ENCODE assay signal across 10 cellular contexts in the genomic region with DNA sequence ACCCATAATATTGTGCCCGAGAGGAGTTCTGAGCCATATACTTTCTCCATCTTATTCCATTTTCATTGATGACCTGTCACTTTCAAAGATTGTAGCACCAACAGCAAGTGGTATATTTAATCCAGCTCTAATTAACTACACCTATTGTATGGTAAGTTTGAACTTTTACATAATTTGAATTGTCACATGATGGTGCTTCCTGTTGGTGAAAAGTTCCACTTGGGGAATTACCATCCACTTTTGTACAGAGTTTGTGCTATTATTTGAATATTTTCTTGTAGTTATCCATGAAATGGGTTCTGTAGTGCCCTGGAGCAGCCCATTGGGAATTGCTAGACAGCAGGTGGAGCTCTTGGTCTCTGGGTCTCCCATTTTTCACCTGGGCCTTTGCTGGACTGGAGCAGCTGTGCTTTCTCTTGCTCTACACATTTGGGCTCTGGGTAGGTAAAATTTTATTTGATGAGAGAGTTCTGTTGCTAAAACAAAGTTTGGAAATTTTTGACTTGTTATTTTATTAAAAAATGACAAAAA. TPM values are rescaled to one million over a fixed set of nuclear protein-coding genes. Genes with fewer than 3 reads are reported as not detected.
DNase-seq lines count a peak whose midpoint lies in the region; ATAC-seq, FAIRE-seq and TF ChIP-seq lines count a peak whose summit lies in the region.
"Had no signal": no experiment of that assay in that cellular context is flagged by ENCODE, and none has a peak within 500 bp of the region (broad histone marks: within the 10 kb centered on the region; RNA-seq: fewer than 3 reads in every experiment).

No MANE protein-coding gene starts in this region.

- peak; percentile 46 for TF ChIP-seq CTCF in MM.1S (IDR thresholded peaks at IDR 0.05; ENCODE audit: low read length)
- TF ChIP-seq CTCF in cardiac fibroblast (IDR thresholded peaks at IDR 0.05; ENCODE audit: low read depth, low read length): peak; percentile 56
- peak in 1 of 4 donors; percentile 23 for TF ChIP-seq CTCF in pancreas (IDR thresholded peaks at IDR 0.05)
- peak in 4 of 11 experiments; percentile 8 to 31 (median 26) for TF ChIP-seq CTCF in spleen (IDR thresholded peaks at IDR 0.05 in 8 of 11, conservative IDR thresholded peaks at IDR 0.05 in 3 of 11)

- H3K4me3 ChIP-seq in MM.1S (ENCODE audit: low read length): no peak overlapping the region
- no peak overlapping the region for H3K4me3 ChIP-seq in cardiac fibroblast (replicated peaks in 1 of 2; ENCODE audit: low read depth in 2 of 2, low read length in 2 of 2)
- H3K4me3 ChIP-seq in pancreas: no peak overlapping the region
- no peak overlapping the region for H3K4me3 ChIP-seq in spleen
- H3K4me3 ChIP-seq: BLaER1 treated with 17β-estradiol and CSF1 and Interleukin-3, amounts not matched to agents 10 nM and 100 nM had no signal

- H3K9ac ChIP-seq in MM.1S (ENCODE audit: low read length): no peak overlapping the region
- H3K9ac ChIP-seq: BLaER1 treated with 17β-estradiol and CSF1 and Interleukin-3, amounts not matched to agents 10 nM and 100 nM had no signal

- no peaks in the 10 kb centered on the region for H3K9me2 ChIP-seq in MM.1S (replicated peaks; ENCODE audit: insufficient read depth, low read length)

- no peaks in the 10 kb centered on the region for H3K9me3 ChIP-seq in MM.1S (replicated peaks; ENCODE audit: insufficient read depth, low read length)
- no peaks in the 10 kb centered on the region for H3K9me3 ChIP-seq in pancreas
- H3K9me3 ChIP-seq in spleen: no peaks in the 10 kb centered on the region
- H3K9me3 ChIP-seq: BLaER1 treated with 17β-estradiol and CSF1 and Interleukin-3, amounts not matched to agents 10 nM and 100 nM had no signal

- intact Hi-C loops in pancreas (cut with DNase I) (no loop called here), spleen (cut with DNase I; ENCODE audit: low total_unique reads) (no loop called here)

- no peak overlapping the region for H2AFZ ChIP-seq in MM.1S (ENCODE audit: low read length)

- H3K4me1 ChIP-seq in MM.1S (ENCODE audit: low read length) (peaks cover 4% of the 10 kb centered on the region; the same call in 1 of the 2 replicates), pancreas (peaks cover 0 to 6% (median 0%) of the 10 kb centered on the region in 3 donors), spleen (peaks cover under 1 to 15% (median 7%) of the 10 kb centered on the region in 6 donors)

- no peak for FAIRE-seq in pancreas (lab: Jason Lieb, UNC)
- FAIRE-seq in frontal cortex (lab: Jason Lieb, UNC): no peak

- DNase-seq in NCI-H146 (lab: John Stamatoyannopoulos, UW) (peak; percentile 9), NCI-H146 treated with DMSO at 0.1 percent for 48 hours (lab: John Stamatoyannopoulos, UW; ENCODE audit: unreplicated experiment) (no peak), MM.1S (peak; percentile 45), cardiac fibroblast (ENCODE audit: low read depth in 2 of 2) (peak; percentile 49 to 55), pancreas (peak in 3 of 6 donors; percentile 19 to 43 (median 36)), putamen (ENCODE audit: low spot score) (no peak), frontal cortex (ENCODE audit: low spot score in 2 of 2) (no peak), spleen (no peak)

- peak; percentile 60 to 95 (median 88) for ATAC-seq in pancreas

- H3F3A ChIP-seq in MM.1S (ENCODE audit: insufficient read depth, low read length): no peaks in the 10 kb centered on the region

- H3K79me2 ChIP-seq in MM.1S (ENCODE audit: low read length): no peaks in the 10 kb centered on the region

- H3K27me3 ChIP-seq in MM.1S (replicated peaks; ENCODE audit: insufficient read depth, low read length): no peaks in the 10 kb centered on the region
- H3K27me3 ChIP-seq in pancreas: no peaks in the 10 kb centered on the region
- no peaks in the 10 kb centered on the region for H3K27me3 ChIP-seq in spleen (replicated peaks in 1 of 7)
- H3K27me3 ChIP-seq: BLaER1 treated with 17β-estradiol and CSF1 and Interleukin-3, amounts not matched to agents 10 nM and 100 nM had no signal

- TF ChIP-seq POLR2A in spleen (IDR thresholded peaks at IDR 0.05): no peak

- H3K27ac ChIP-seq in MM.1S (ENCODE audit: low read length): no peak overlapping the region
- H3K27ac ChIP-seq in pancreas: no peak overlapping the region
- no peak overlapping the region for H3K27ac ChIP-seq in spleen
- H3K27ac ChIP-seq: BLaER1 treated with 17β-estradiol and CSF1 and Interleukin-3, amounts not matched to agents 10 nM and 100 nM had no signal

- no peaks in the 10 kb centered on the region for H4K20me1 ChIP-seq in MM.1S (ENCODE audit: insufficient read depth, low read length)
- H4K20me1 ChIP-seq: BLaER1 treated with 17β-estradiol and CSF1 and Interleukin-3, amounts not matched to agents 10 nM and 100 nM had no signal

- WGBS in pancreas, 2 donors: 83 to 88% methylated on average over 1 of the region's 1 CpG
- 82 to 89% (median 88%) methylated on average over 1 of the region's 1 CpG for WGBS in spleen, 5 donors

- H3K4me2 ChIP-seq in MM.1S (ENCODE audit: low read depth, low read length): no peak overlapping the region

- H3K36me3 ChIP-seq in MM.1S (replicated peaks; ENCODE audit: insufficient read depth, low read length): no peaks in the 10 kb centered on the region
- H3K36me3 ChIP-seq in pancreas: no peaks in the 10 kb centered on the region
- H3K36me3 ChIP-seq in spleen: no peaks in the 10 kb centered on the region
- H3K36me3 ChIP-seq: BLaER1 treated with 17β-estradiol and CSF1 and Interleukin-3, amounts not matched to agents 10 nM and 100 nM had no signal

RNA-seq across cellular contexts. Expression of a gene that starts 3.0 kb away (rescaled TPM):
- total RNA-seq in pancreas: under 1 TPM in 3 of 6 donors, not detected in 3; 0.12 to 0.19 (median 0.15) TPM
- polyA plus RNA-seq in pancreas: under 1 TPM; 0.21 to 0.30 TPM
- total RNA-seq in frontal cortex: 0.41 TPM
- 1 to 10 TPM in 3 of 7 donors, under 1 TPM in 4; 0.32 to 1.6 (median 0.77) TPM for total RNA-seq in spleen
- polyA plus RNA-seq in spleen: 1 to 10 TPM in 1 of 3 donors, under 1 TPM in 2; 0.57 to 1.5 (median 0.97) TPM
- total RNA-seq: activated naive CD4-positive, alpha-beta T cell treated with anti-CD3 and anti-CD28 coated beads, Interleukin-2, amount 50 U/mL, for 72 hours had no signal

RNA-seq across cellular contexts. Expression of a gene that starts 7.5 kb away (rescaled TPM):
- total RNA-seq in pancreas (1 to 10 TPM in 1 of 6 donors, under 1 TPM in 5; 0.28 to 1.0 (median 0.54) TPM), frontal cortex (1.6 TPM), spleen (1 to 10 TPM in 5 of 7 donors, under 1 TPM in 2; 0.51 to 1.4 (median 1.0) TPM)
- polyA plus RNA-seq in pancreas (under 1 TPM; 0.72 to 0.89 TPM), spleen (1 to 10 TPM in 2 of 3 donors, under 1 TPM in 1; 0.96 to 2.2 (median 1.6) TPM)

RNA-seq across cellular contexts. Expression of a gene that starts 7.7 kb away (rescaled TPM):
- total RNA-seq in pancreas: 10 to 100 TPM; 12.5 to 28.5 (median 23.2) TPM
- 10 to 100 TPM in 1 of 2 donors, 1 to 10 TPM in 1; 7.9 to 14.6 TPM for polyA plus RNA-seq in pancreas
- 20.8 TPM for total RNA-seq in frontal cortex
- total RNA-seq in spleen: 10 to 100 TPM; 22.0 to 61.4 (median 49.2) TPM
- 10 to 100 TPM; 16.0 to 18.8 (median 17.1) TPM for polyA plus RNA-seq in spleen

RNA-seq across cellular contexts. Expression of a gene that starts 32.3 kb away (rescaled TPM):
- total RNA-seq in pancreas (1 to 10 TPM in 3 of 6 donors, under 1 TPM in 3; 0.25 to 7.2 (median 1.1) TPM), frontal cortex (not detected), spleen (10 to 100 TPM; 14.2 to 46.1 (median 21.5) TPM)
- polyA plus RNA-seq in pancreas (under 1 TPM; 0.38 to 0.63 TPM), spleen (1 to 10 TPM; 2.3 to 8.9 (median 3.9) TPM)
- total RNA-seq: activated naive CD4-positive, alpha-beta T cell treated with anti-CD3 and anti-CD28 coated beads, Interleukin-2, amount 50 U/mL, for 72 hours had no signal

Comparison
In these comparisons a context has a peak if more than half of its experiments do, and no peak if none do; other contexts are left out.
1. DNase-seq: peak in NCI-H146 (single experiment), MM.1S (single experiment) and cardiac fibroblast (2 of 2); none in NCI-H146 treated with DMSO at 0.1 percent for 48 hours (single experiment), putamen (single experiment), frontal cortex (0 of 2) and spleen (single experiment).